In the genomic region with DNA sequence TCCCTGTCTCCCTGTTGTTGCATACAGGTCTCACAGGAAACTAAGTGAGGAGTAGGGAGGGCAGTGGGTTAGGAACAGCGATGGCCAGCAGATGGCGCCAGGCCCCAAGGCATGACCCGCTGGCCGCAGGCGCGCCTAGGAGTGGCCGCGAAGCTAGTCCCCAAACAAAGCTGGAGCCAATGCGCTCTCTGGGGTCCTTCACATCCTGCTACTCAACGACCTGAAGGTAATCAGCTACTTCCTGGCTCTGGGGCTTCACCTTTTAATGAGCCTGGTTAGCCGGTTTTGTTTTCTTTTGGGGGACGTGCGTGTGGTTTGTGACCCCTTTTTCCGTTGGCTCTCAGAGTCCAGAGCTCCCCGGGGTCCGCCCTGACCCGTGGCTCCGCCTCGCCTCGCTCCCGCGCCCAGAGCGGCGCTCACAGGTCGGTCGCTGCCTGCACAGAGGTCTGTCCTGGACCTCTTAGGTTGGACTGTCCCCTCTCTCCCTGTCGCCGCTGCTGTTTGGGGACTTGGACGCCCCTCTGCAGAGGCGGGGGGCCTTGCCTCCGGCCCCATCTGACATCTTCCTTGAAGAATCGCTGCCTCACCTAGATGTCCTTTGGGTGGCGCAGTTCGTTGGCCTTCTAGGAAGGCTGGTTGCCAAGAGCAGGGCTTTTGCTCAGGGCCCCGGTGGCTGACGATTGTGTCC, we compare ENCODE assay signal across 8 cellular contexts.
DNase-seq lines count a peak whose midpoint lies in the region; ATAC-seq and TF ChIP-seq lines count a peak whose summit lies in the region.

No MANE protein-coding gene starts in this region.

- peaks cover 6% of the 10 kb centered on the region; the same call in 1 of the 2 replicates for H3K27me3 ChIP-seq in BJ (ENCODE audit: control insufficient read depth, insufficient read depth, low read length)

- DNase-seq in BJ (ENCODE audit: low read depth) (no peak), NOMO-1 (lab: John Stamatoyannopoulos, UW; ENCODE audit: unreplicated experiment in 2 of 2) (peak; percentile 93 to 95), epidermal melanocyte (ENCODE audit: insufficient read length, low spot score) (peak; percentile 88), middle frontal gyrus (ENCODE audit: extremely low spot score, low spot score) (peak; percentile 67)
- DNase-seq in activated CD8-positive, alpha-beta memory T cell treated with anti-CD3 and anti-CD28 coated beads, Interleukin-2, amount 50 U/mL, for 24 hours (ENCODE audit: extremely low read depth), result peak; percentile 60
- DNase-seq in stimulated activated CD8-positive, alpha-beta memory T cell treated with anti-CD3 and anti-CD28 coated beads, Interleukin-15, amount 100 ng/mL, for 48 hours (ENCODE audit: low read depth in 2 of 2), result peak; percentile 66 to 70

- POLR2A ChIA-PET in BJ (lab: Charles Lee), result no interaction called here

- H3K36me3 ChIP-seq in BJ (ENCODE audit: control insufficient read depth, insufficient read depth, low read length), result no peaks in the 10 kb centered on the region

- peak; percentile 98 for TF ChIP-seq CTCF in BJ (IDR thresholded peaks at IDR 0.05; ENCODE audit: insufficient read depth, low read depth, low read length)

- ATAC-seq in GM19023 (IDR thresholded peaks at IDR 0.05; ENCODE audit: unreplicated experiment), result peak; percentile 88
- peak; percentile 72 for ATAC-seq in HG03460 (IDR thresholded peaks at IDR 0.05; ENCODE audit: unreplicated experiment)

- peak overlapping the region; percentile 40 for H3K4me3 ChIP-seq in BJ (ENCODE audit: low read depth, low read length)

- CTCF ChIA-PET in BJ (lab: Yijun Ruan, JAX), result interaction anchor here (0.6 to 10.7 kb wide), 61 partner anchors 12 to 1435 kb away, joined by 3 to 227 read pairs (median 4); partner anchors contain the start of genes RASL11A and URAD
